21 cellular contexts compared by ENCODE assay signal in the genomic region with DNA sequence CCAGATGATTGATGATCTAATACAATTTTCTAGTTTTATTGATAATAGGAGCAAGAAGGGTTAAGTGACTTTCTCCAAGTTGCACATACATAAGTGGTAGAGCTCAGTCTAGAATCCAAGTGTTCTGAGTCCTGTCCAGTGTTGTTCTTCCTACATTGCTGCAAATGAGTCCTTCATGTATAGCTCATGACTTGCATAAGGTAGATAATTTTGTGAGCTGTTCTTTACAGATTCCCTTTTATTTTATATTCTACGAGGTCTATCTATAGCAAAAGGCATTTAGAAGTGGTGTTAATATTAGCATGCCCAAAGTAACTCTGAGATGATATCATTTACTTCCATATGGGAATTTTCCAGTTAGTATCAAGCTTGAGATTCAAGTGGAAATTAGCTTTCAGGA. TPM values are rescaled to one million over a fixed set of nuclear protein-coding genes. Genes with fewer than 3 reads are reported as not detected.
DNase-seq lines count a peak whose midpoint lies in the region; ATAC-seq, FAIRE-seq and TF ChIP-seq lines count a peak whose summit lies in the region.
"Had no signal": no experiment of that assay in that cellular context is flagged by ENCODE, and none has a peak within 500 bp of the region (broad histone marks: within the 10 kb centered on the region; RNA-seq: fewer than 3 reads in every experiment).

No MANE protein-coding gene starts in this region.

- no peak overlapping the region for H3K4ac ChIP-seq in trophoblast cell (ENCODE audit: low read depth, low read length)

- no peak overlapping the region for H4K91ac ChIP-seq in trophoblast cell (ENCODE audit: low read depth, low read length)

- H3K4me1 ChIP-seq in A549, result no peaks in the 10 kb centered on the region
- H3K4me1 ChIP-seq in trophoblast cell (ENCODE audit: control insufficient read depth in 1 of 2, insufficient read depth in 2 of 2, low read length in 2 of 2), result peaks cover 0 to 2% of the 10 kb centered on the region in 2 experiments
- H3K4me1 ChIP-seq: BE2C, HAP-1 had no signal

- H2AFZ ChIP-seq in trophoblast cell (ENCODE audit: insufficient read depth, low read length, poor library complexity), result no peak overlapping the region
- H2AFZ ChIP-seq: GM23338 had no signal

- no peak overlapping the region for H2BK5ac ChIP-seq in trophoblast cell (ENCODE audit: low read depth, low read length, poor library complexity)

- H4K12ac ChIP-seq in trophoblast cell (ENCODE audit: low read depth, low read length), result no peak overlapping the region

- no peak overlapping the region for H3K4me2 ChIP-seq in A549
- H3K4me2 ChIP-seq in trophoblast cell (ENCODE audit: low read length), result no peak overlapping the region
- H3K4me2 ChIP-seq: BLaER1 treated with 17β-estradiol and CSF1 and Interleukin-3, amounts not matched to agents 10 nM and 100 nM; GM23338 had no signal

- H3K9me3 ChIP-seq in A549 (no peaks in the 10 kb centered on the region), trophoblast cell (ENCODE audit: insufficient read depth, low read depth, low read length) (no peaks in the 10 kb centered on the region)
- H3K9me3 ChIP-seq: BE2C, HAP-1 had no signal

- no peaks in the 10 kb centered on the region for H3K79me2 ChIP-seq in trophoblast cell (ENCODE audit: control insufficient read depth, insufficient read depth, low read length, poor library complexity)

- no peak overlapping the region for H3K4me3 ChIP-seq in A549
- no peak overlapping the region for H3K4me3 ChIP-seq in dorsolateral prefrontal cortex
- no peak overlapping the region for H3K4me3 ChIP-seq in trophoblast cell (ENCODE audit: low read depth, low read length)
- H3K4me3 ChIP-seq: BLaER1 treated with 17β-estradiol and CSF1 and Interleukin-3, amounts not matched to agents 10 nM and 100 nM; GM23338; HAP-1 had no signal

- no peak overlapping the region for H3K18ac ChIP-seq in trophoblast cell (ENCODE audit: low read length)

- H2BK120ac ChIP-seq in trophoblast cell (ENCODE audit: insufficient read depth, low read length, poor library complexity), result no peak overlapping the region

- H3K27ac ChIP-seq in A549, result no peak overlapping the region
- H3K27ac ChIP-seq in dorsolateral prefrontal cortex, result peak overlapping the region in 52 of 59 donors; percentile 1 to 88 (median 63)
- no peak overlapping the region for H3K27ac ChIP-seq in trophoblast cell (ENCODE audit: low read depth, low read length)
- no peak overlapping the region for H3K27ac ChIP-seq in substantia nigra (ENCODE audit: low read depth, low read length, poor library complexity, severe bottlenecking)
- H3K27ac ChIP-seq: 22Rv1; BLaER1 treated with 17β-estradiol and CSF1 and Interleukin-3, amounts not matched to agents 10 nM and 100 nM had no signal

- H2AK5ac ChIP-seq in trophoblast cell (ENCODE audit: low read length), result no peak overlapping the region

- ATAC-seq in A549, result no peak
- ATAC-seq in GM21367 (IDR thresholded peaks at IDR 0.05; ENCODE audit: unreplicated experiment), result no peak
- ATAC-seq: GM23338 had no signal

- TF ChIP-seq POLR2A in A549 (IDR thresholded peaks at IDR 0.05; ENCODE audit: low read length), result no peak

- no peak for TF ChIP-seq EP300 in A549 (IDR thresholded peaks at IDR 0.05)

- H3K23ac ChIP-seq in trophoblast cell (ENCODE audit: low read length), result no peak overlapping the region

- no peak for DNase-seq in A549 (ENCODE audit: low read depth in 1 of 2, low spot score in 1 of 2)
- peak; percentile 68 for DNase-seq in NCI-H526 treated with DMSO at 0.1 percent for 48 hours (lab: John Stamatoyannopoulos, UW)
- no peak for DNase-seq in dorsolateral prefrontal cortex
- DNase-seq in trophoblast cell, result no peak
- DNase-seq in substantia nigra (lab: John Stamatoyannopoulos, UW), result no peak
- DNase-seq: ACHN; AML-193; BE2C; CD4-positive, alpha-beta T cell; CD8-positive, alpha-beta memory T cell; DMS 273 treated with DMSO at 0.1 percent for 48 hours; DMS79 treated with DMSO at 0.1 percent for 48 hours; GF-D8 had no signal

- H3K36me3 ChIP-seq in trophoblast cell (ENCODE audit: control insufficient read depth in 1 of 2, insufficient read depth in 2 of 2, low read length in 2 of 2), result no peaks in the 10 kb centered on the region

- no peak for TF ChIP-seq RAD21 in A549 (conservative IDR thresholded peaks at IDR 0.05 in 1 of 2, IDR thresholded peaks at IDR 0.05 in 1 of 2)

- POLR2A ChIA-PET in A549 (lab: Yijun Ruan, JAX), result interaction anchor here (0.6 kb wide), 1 partner anchor 80 kb away, joined by 3 read pairs; no protein-coding TSS in a partner anchor

- WGBS in A549 (ENCODE audit: missing lambda C conversion rate), result 90% methylated on average over 1 of the region's 1 CpG
- WGBS in trophoblast cell (ENCODE audit: extremely low coverage, insufficient coverage, insufficient read length), result no CpG with 5 or more reads among the region's 1 CpG

- no peak overlapping the region for H4K8ac ChIP-seq in trophoblast cell (ENCODE audit: low read depth, low read length)

- TF ChIP-seq CTCF in A549 (IDR thresholded peaks at IDR 0.05) (no peak), dorsolateral prefrontal cortex (IDR thresholded peaks at IDR 0.05 in 54 of 56, conservative IDR thresholded peaks at IDR 0.05 in 2 of 56; ENCODE audit: low read depth in 1 of 56, partially characterized antibody in 56 of 56) (no peak)

- FAIRE-seq in A549 (lab: Jason Lieb, UNC), result peak; percentile 7
- FAIRE-seq: A204.1, D721Med, GM12892 had no signal

- CTCF ChIA-PET in A549 (lab: Yijun Ruan, JAX), result no interaction called here

- no peak overlapping the region for H2BK12ac ChIP-seq in trophoblast cell (ENCODE audit: low read length)

- no peaks in the 10 kb centered on the region for H3K79me1 ChIP-seq in trophoblast cell (ENCODE audit: low read length)

- no peaks in the 10 kb centered on the region for H3K27me3 ChIP-seq in dorsolateral prefrontal cortex
- no peaks in the 10 kb centered on the region for H3K27me3 ChIP-seq in trophoblast cell (ENCODE audit: insufficient read depth, low read length)
- H3K27me3 ChIP-seq: BE2C; BLaER1 treated with 17β-estradiol and CSF1 and Interleukin-3, amounts not matched to agents 10 nM and 100 nM had no signal

- H3K9ac ChIP-seq in trophoblast cell (ENCODE audit: low read length), result no peak overlapping the region
- H3K9ac ChIP-seq: BLaER1 treated with 17β-estradiol and CSF1 and Interleukin-3, amounts not matched to agents 10 nM and 100 nM had no signal

- H3K14ac ChIP-seq in trophoblast cell (ENCODE audit: low read length), result no peak overlapping the region

- intact Hi-C loops in dorsolateral prefrontal cortex (cut with DNase I), result no loop called here

TF ChIP-seq in A549, 52 proteins besides CTCF, POLR2A, EP300 and RAD21:
- no peak for TF ChIP-seq HOXB13 (CRISPR knock-in tag; IDR thresholded peaks at IDR 0.05; ENCODE audit: low read depth)
- TF ChIP-seq FOSB (CRISPR knock-in tag; IDR thresholded peaks at IDR 0.05), result no peak
- TF ChIP-seq FOXS1 (CRISPR knock-in tag; IDR thresholded peaks at IDR 0.05), result no peak
- no peak for TF ChIP-seq CHD2 (IDR thresholded peaks at IDR 0.05; ENCODE audit: low read length, partially characterized antibody)
- no peak for TF ChIP-seq SREBF2 (IDR thresholded peaks at IDR 0.05)
- TF ChIP-seq, protein P1, sequence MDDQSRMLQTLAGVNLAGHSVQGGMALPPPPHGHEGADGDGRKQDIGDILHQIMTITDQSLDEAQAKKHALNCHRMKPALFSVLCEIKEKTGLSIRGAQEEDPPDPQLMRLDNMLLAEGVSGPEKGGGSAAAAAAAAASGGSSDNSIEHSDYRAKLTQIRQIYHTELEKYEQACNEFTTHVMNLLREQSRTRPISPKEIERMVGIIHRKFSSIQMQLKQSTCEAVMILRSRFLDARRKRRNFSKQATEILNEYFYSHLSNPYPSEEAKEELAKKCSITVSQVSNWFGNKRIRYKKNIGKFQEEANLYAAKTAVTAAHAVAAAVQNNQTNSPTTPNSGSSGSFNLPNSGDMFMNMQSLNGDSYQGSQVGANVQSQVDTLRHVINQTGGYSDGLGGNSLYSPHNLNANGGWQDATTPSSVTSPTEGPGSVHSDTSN (IDR thresholded peaks at IDR 0.05), result no peak
- TF ChIP-seq RARB (CRISPR knock-in tag; IDR thresholded peaks at IDR 0.05), result no peak
- no peak for TF ChIP-seq NPAS2 (CRISPR knock-in tag; IDR thresholded peaks at IDR 0.05; ENCODE audit: borderline replicate concordance)

RNA-seq across cellular contexts. Expression of a gene that starts 20.0 kb away (rescaled TPM):
- polyA plus RNA-seq in A549 (2011; rRNA removed) (54.9 and 57.2 TPM in 2 replicates), A549 (2017; fragmentation: RNase III; extraction: RNeasy Plus Mini Kit Qiagen cat#74134 plus additional on column Dnase treatment) (31.5 to 34.5 TPM (median 31.7 TPM) in 3 replicates)
- 38.5 and 43.7 TPM in 2 replicates for polyA plus RNA-seq in A549 (2012; cell fraction: cytosol; rRNA removed)
- polyA plus RNA-seq in A549 (2012; cell fraction: nucleus; rRNA removed), result 51.0 and 57.6 TPM in 2 replicates
- polyA minus RNA-seq in A549 (2011; rRNA and poly(A)+ RNA removed), result 36.8 and 38.2 TPM in 2 replicates
- 100 to 1,000 TPM in 45 of 120 experiments, 10 to 100 TPM in 75; 57.1 to 133 (median 95.9) TPM for total RNA-seq in dorsolateral prefrontal cortex
- 23.8 and 25.0 TPM in 2 replicates for polyA plus RNA-seq in trophoblast cell (2013)

Comparison
In these comparisons a context has a peak if more than half of its experiments do, and no peak if none do; other contexts are left out.
1. H3K27ac ChIP-seq: peak in dorsolateral prefrontal cortex (52 of 59); none in A549 (0 of 2), trophoblast cell (single experiment) and substantia nigra (single experiment).